In the genomic region with DNA sequence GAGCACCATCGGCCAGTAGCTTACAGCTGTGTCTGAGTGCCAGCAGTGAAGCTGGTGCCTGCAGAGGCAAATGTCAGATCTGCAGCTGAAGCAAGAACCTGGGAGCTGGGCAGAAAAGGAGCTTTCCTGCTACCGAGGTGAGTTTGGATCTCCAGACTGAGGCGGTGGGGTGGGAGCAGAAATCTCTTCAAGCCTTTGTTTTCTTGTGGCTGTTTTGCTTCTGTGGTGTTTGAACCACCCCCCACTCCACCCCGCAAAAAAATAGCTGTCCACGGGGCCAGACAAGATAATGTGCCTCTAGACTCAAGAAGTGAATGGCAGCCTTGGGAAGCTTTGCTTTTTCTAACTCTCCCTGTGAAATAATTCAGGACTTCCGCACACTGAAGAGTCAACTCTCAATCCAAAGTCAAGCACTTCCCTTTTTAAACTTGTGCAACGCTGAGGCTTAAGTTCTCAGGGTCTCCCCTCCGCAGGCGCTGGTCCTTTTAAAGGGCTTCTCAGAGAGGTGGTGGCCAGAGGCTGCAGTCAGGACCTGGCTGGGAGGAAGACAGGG, we compare ENCODE assay signal across 8 cellular contexts.
DNase-seq lines count a peak whose midpoint lies in the region; ATAC-seq lines count a peak whose summit lies in the region.

No MANE protein-coding gene starts in this region.

- peaks cover 71% of the 10 kb centered on the region for H3K27me3 Mint-ChIP-seq in activated T-cell treated with anti-CD3 and anti-CD28 coated beads, Interleukin-2, amount 50 U/mL, for 24 hours
- peaks cover 42% of the 10 kb centered on the region for H3K27me3 Mint-ChIP-seq in T-helper 2 cell treated with Interferon-gamma antibody and Interleukin-4, amounts not matched to agents 5 μg/mL and 100 μg/mL, for 36 hours (ENCODE audit: low read depth)

- H3K27me3 ChIP-seq in iPS-15b (ENCODE audit: control insufficient read depth, insufficient read depth, low read length) (peaks cover 4% of the 10 kb centered on the region), thymus (ENCODE audit: control insufficient read depth, insufficient read depth) (no peaks in the 10 kb centered on the region)

- H3K36me3 ChIP-seq in iPS-15b (ENCODE audit: control insufficient read depth, insufficient read depth, low read length) (no peaks in the 10 kb centered on the region), thymus (ENCODE audit: control insufficient read depth, insufficient read depth) (no peaks in the 10 kb centered on the region)

- no peak for DNase-seq in activated T-cell treated with anti-CD3 and anti-CD28 coated beads, Interleukin-2, amount 50 U/mL, for 24 hours
- no peak for DNase-seq in activated T-cell treated with anti-CD3 and anti-CD28 coated beads, Interleukin-2, amount 50 U/mL, for 48 hours
- DNase-seq in T-helper 2 cell treated with Interferon-gamma antibody and Interleukin-4, amounts not matched to agents 5 μg/mL and 100 μg/mL, for 36 hours (ENCODE audit: low spot score), result no peak
- no peak for DNase-seq in stimulated activated CD4-positive, alpha-beta T cell treated with anti-CD3 and anti-CD28 coated beads, Interleukin-4, amount 100 ng/mL, for 24 hours
- no peak for DNase-seq in activated CD8-positive, alpha-beta memory T cell treated with anti-CD3 and anti-CD28 coated beads for 24 hours

- no peaks in the 10 kb centered on the region for H3K36me3 Mint-ChIP-seq in activated T-cell treated with anti-CD3 and anti-CD28 coated beads, Interleukin-2, amount 50 U/mL, for 24 hours (ENCODE audit: low read depth)
- no peaks in the 10 kb centered on the region for H3K36me3 Mint-ChIP-seq in T-helper 2 cell treated with Interferon-gamma antibody and Interleukin-4, amounts not matched to agents 5 μg/mL and 100 μg/mL, for 36 hours (ENCODE audit: low read depth)

- H3K4me1 ChIP-seq in iPS-15b (ENCODE audit: control insufficient read depth, insufficient read depth, low read length) (no peaks in the 10 kb centered on the region), thymus (ENCODE audit: control insufficient read depth, insufficient read depth, low read length) (no peaks in the 10 kb centered on the region)

- ATAC-seq in HG02571 (IDR thresholded peaks at IDR 0.05; ENCODE audit: unreplicated experiment), result no peak

- H3K9me3 Mint-ChIP-seq in activated T-cell treated with anti-CD3 and anti-CD28 coated beads, Interleukin-2, amount 50 U/mL, for 24 hours, result peaks cover 2% of the 10 kb centered on the region
- peaks cover 8% of the 10 kb centered on the region for H3K9me3 Mint-ChIP-seq in T-helper 2 cell treated with Interferon-gamma antibody and Interleukin-4, amounts not matched to agents 5 μg/mL and 100 μg/mL, for 36 hours

- H3K4me3 Mint-ChIP-seq in activated T-cell treated with anti-CD3 and anti-CD28 coated beads, Interleukin-2, amount 50 U/mL, for 24 hours, result peak overlapping the region; percentile 64
- H3K4me3 Mint-ChIP-seq in T-helper 2 cell treated with Interferon-gamma antibody and Interleukin-4, amounts not matched to agents 5 μg/mL and 100 μg/mL, for 36 hours, result peak overlapping the region; percentile 71

- H3K4me3 ChIP-seq in iPS-15b (ENCODE audit: low read depth, low read length), result peak overlapping the region; percentile 65
- peak overlapping the region; percentile 51 for H3K4me3 ChIP-seq in thymus (ENCODE audit: low read length)

- H3K27ac ChIP-seq in thymus (ENCODE audit: low read depth), result no peak overlapping the region

- no peak overlapping the region for H3K9ac ChIP-seq in iPS-15b (ENCODE audit: low read depth, low read length)

- H3K4me1 Mint-ChIP-seq in activated T-cell treated with anti-CD3 and anti-CD28 coated beads, Interleukin-2, amount 50 U/mL, for 24 hours (ENCODE audit: low read depth), result peaks cover 11% of the 10 kb centered on the region
- peaks cover 14% of the 10 kb centered on the region for H3K4me1 Mint-ChIP-seq in T-helper 2 cell treated with Interferon-gamma antibody and Interleukin-4, amounts not matched to agents 5 μg/mL and 100 μg/mL, for 36 hours (ENCODE audit: low read depth)

- no peak overlapping the region for H3K27ac Mint-ChIP-seq in activated T-cell treated with anti-CD3 and anti-CD28 coated beads, Interleukin-2, amount 50 U/mL, for 24 hours
- H3K27ac Mint-ChIP-seq in T-helper 2 cell treated with Interferon-gamma antibody and Interleukin-4, amounts not matched to agents 5 μg/mL and 100 μg/mL, for 36 hours, result no peak overlapping the region

- WGBS in thymus, result 29% methylated on average over 9 of the region's 9 CpGs

- H3K9me3 ChIP-seq in iPS-15b (ENCODE audit: control insufficient read depth, insufficient read depth, low read length) (no peaks in the 10 kb centered on the region), thymus (ENCODE audit: control insufficient read depth) (no peaks in the 10 kb centered on the region)
